ENCODE assay signal across 8 cellular contexts in the genomic region with DNA sequence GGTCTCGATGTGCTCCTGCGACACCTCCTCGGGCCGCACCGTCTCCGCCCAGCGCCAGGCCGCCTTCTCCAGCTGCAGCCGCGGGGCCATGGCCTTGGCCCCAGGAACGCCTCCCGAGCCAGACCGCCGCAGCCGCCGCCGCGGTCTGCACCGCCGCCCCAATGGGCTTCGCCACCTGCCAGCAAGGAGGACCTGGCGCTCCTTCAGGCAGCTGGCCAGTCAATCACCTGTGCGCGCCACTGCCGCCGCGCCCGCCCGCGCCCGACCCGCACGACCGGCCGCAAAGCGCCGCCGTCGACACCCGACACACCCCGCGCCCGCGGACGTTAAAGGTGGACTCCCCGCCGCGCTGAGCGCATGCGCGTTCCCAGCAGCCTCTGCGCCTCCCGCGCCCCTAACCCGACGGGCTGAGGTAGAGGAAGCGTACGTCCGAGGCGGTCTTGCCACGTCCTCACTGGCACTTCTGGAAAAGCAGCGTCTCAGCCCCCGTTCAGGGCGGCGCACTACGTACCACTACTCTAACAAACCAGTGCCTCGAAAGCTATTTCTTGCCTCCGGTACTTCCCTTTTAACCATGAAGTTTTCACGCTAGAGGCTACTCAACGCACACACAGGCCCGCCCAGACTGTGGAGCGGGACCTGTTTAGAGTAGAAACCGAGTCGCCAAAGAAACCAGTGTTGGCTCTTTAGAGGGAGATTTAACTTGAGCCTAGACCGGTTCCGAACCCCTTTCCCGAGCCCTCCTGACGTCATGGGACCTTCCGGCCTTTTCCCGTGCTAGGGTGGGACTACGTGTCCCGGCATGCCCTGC. TPM values are rescaled to one million over a fixed set of nuclear protein-coding genes. Genes with fewer than 3 reads are reported as not detected.
DNase-seq lines count a peak whose midpoint lies in the region; ATAC-seq lines count a peak whose summit lies in the region.

TSS of gene USP48 (minus strand) at position 282 of the 811 bp plus-strand sequence. CDS start at position 90, 192 bp downstream.

- H3K27ac Mint-ChIP-seq in IgD-negative memory B cell, result peak within 1 kb of the TSS; percentile 99 to 100 (median 100)

- peaks cover 0 to 1% (median 0%) of the 10 kb centered on the region in 3 donors for H3K9me3 Mint-ChIP-seq in IgD-negative memory B cell

- peak; percentile 99 for DNase-seq in DMS 273 (lab: John Stamatoyannopoulos, UW; ENCODE audit: unreplicated experiment)
- DNase-seq in OCI-M1 (lab: John Stamatoyannopoulos, UW), result peak; percentile 98
- peak; percentile 97 for DNase-seq in activated T-cell treated with anti-CD3 and anti-CD28 coated beads for 24 hours (ENCODE audit: low read depth)
- DNase-seq in epidermal melanocyte (ENCODE audit: insufficient read length, low spot score), result peak; percentile 70
- DNase-seq in middle frontal gyrus (ENCODE audit: extremely low spot score, low spot score), result peak; percentile 93
- peak; percentile 92 to 93 for DNase-seq in stimulated activated CD8-positive, alpha-beta memory T cell treated with anti-CD3 and anti-CD28 coated beads, Interleukin-2, amount 100 ng/mL, for 1 hour (ENCODE audit: low read depth in 2 of 2)

- peak within 1 kb of the TSS; percentile 89 to 100 (median 96) for H3K4me3 Mint-ChIP-seq in IgD-negative memory B cell

- H3K27me3 Mint-ChIP-seq in IgD-negative memory B cell, result peaks cover 1% of the 10 kb centered on the region

- peaks cover 24 to 28% (median 25%) of the 10 kb centered on the region in 3 donors for H3K4me1 Mint-ChIP-seq in IgD-negative memory B cell

- peak; percentile 53 for ATAC-seq in GM21576 (IDR thresholded peaks at IDR 0.05; ENCODE audit: unreplicated experiment)

- H3K36me3 Mint-ChIP-seq in IgD-negative memory B cell, result peaks cover 5% of the 10 kb centered on the region

RNA-seq across cellular contexts. Expression of gene USP48, which starts in this region (rescaled TPM):
- polyA plus RNA-seq in IgD-negative memory B cell, result 58.4 TPM

Comparison
In these comparisons a context has a peak if more than half of its experiments do, and no peak if none do; other contexts are left out.
1. Peak in every context shown above with its lines: DNase-seq and ATAC-seq.